Comparison of ENCODE assay signal across 17 cellular contexts in the genomic region with DNA sequence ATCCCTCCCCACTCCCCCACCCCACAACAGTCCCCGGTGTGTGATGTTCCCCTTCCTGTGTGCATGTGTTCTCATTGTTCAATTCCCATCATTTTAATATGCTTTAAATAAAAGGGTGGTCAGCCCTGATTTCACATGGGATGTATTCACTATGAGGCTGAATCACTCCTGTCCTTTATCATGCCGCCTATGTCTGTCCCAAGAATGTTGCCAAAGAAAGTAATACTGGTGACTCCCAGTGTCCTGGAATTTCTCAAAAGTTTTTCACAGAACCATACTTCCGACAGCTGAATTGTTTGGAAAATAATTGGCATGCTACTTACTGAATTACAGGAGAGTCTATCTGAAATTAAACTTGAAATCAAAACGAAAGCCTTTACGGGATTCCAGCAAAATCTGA.
"Had no signal": no experiment of that assay in that cellular context is flagged by ENCODE, and none has a peak within 500 bp of the region (broad histone marks: within the 10 kb centered on the region; RNA-seq: fewer than 3 reads in every experiment).

No MANE protein-coding gene starts in this region.

- H3K4me3 ChIP-seq: dorsolateral prefrontal cortex, lower lobe of right lung, neural progenitor cell had no signal

- ATAC-seq: lower lobe of right lung; stimulated activated naive B cell treated with anti-CD40 and anti-IgM and Interleukin-4, amounts not matched to agents 10 μg/mL and 1 μg/mL and 100 μg/mL, for 72 hours had no signal

- H3K4me2 ChIP-seq: neural progenitor cell had no signal

- H3K9ac ChIP-seq: neural progenitor cell, parathyroid adenoma had no signal

- H2AFZ ChIP-seq: neural progenitor cell, parathyroid adenoma had no signal

- H3K27me3 ChIP-seq: dorsolateral prefrontal cortex, neural progenitor cell had no signal

- H3K4me1 ChIP-seq: lower lobe of right lung, neural progenitor cell, parathyroid adenoma had no signal

- DNase-seq: activated B cell treated with CpG ODN at 0.5 μM for 24 hours; activated CD4-positive, alpha-beta T cell treated with anti-CD3 and anti-CD28 coated beads, Interleukin-2, amount 10 ng/mL, durations not matched to agents 7 days and 5 days; activated naive CD8-positive, alpha-beta T cell treated with anti-CD3 and anti-CD28 coated beads for 36 hours; amygdala; dorsolateral prefrontal cortex; endodermal cell; foreskin melanocyte; lower lobe of right lung; midbrain; naive B cell; stimulated activated CD4-positive, alpha-beta T cell treated with anti-CD3 and anti-CD28 coated beads, Interleukin-15, amount 100 ng/mL, for 24 hours; stimulated activated CD4-positive, alpha-beta T cell treated with anti-CD3 and anti-CD28 coated beads, Interleukin-4, amount 100 ng/mL, for 1 hour; stimulated activated naive B cell treated with anti-CD40 and anti-IgM and Interleukin-4, amounts not matched to agents 10 μg/mL and 1 μg/mL and 100 μg/mL, for 72 hours; T-helper 2 cell; trophoblast cell had no signal

- H3K36me3 ChIP-seq: lower lobe of right lung, neural progenitor cell had no signal

- H3K9me3 ChIP-seq: lower lobe of right lung had no signal

- H3K79me2 ChIP-seq: parathyroid adenoma had no signal

- H3K27ac ChIP-seq: dorsolateral prefrontal cortex, lower lobe of right lung, neural progenitor cell, parathyroid adenoma had no signal
